In the genomic region with DNA sequence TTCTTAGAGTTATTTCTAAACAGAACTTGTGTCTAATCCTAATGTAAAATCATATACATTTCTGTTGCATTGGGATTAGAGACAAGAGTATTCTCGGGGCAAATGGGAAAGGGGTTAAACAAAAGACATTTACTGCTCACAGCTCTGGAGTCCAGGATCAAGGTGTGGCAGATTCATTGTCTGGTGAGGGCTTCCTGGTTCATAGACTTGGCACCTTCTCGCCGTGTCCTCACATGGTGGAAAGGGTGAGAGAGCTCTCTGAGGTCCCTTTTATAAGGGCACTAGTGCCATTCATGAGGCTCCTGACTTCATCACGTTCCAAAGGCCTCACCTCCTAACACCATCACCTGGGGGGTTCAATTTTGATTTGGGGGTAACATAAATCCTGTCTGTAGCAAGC, we compare ENCODE assay signal across 23 cellular contexts.
"Had no signal": no experiment of that assay in that cellular context is flagged by ENCODE, and none has a peak within 500 bp of the region (broad histone marks: within the 10 kb centered on the region; RNA-seq: fewer than 3 reads in every experiment).

No MANE protein-coding gene starts in this region.

- H3K27me3 ChIP-seq: esophagus squamous epithelium had no signal

- H3K79me2 ChIP-seq: hepatocyte had no signal

- H3K4me2 ChIP-seq: hepatocyte had no signal

- H2AFZ ChIP-seq: hepatocyte had no signal

- H3K27ac ChIP-seq: colonic mucosa, epithelial cell of prostate, esophagus squamous epithelium, gastrocnemius medialis, heart left ventricle, hepatocyte, left lung, lower lobe of right lung had no signal

- H3K9me3 ChIP-seq: colonic mucosa, esophagus squamous epithelium, gastrocnemius medialis, heart left ventricle, left lung, lower lobe of right lung had no signal

- DNase-seq: colonic mucosa; cortex of kidney; effector CD8-positive, alpha-beta T cell; effector memory CD8-positive, alpha-beta T cell; endodermal cell; erythroblast; esophagus squamous epithelium; foreskin fibroblast; foreskin melanocyte; gastrocnemius medialis; heart left ventricle; hypothalamus; immature natural killer cell; islet precursor cell; kidney; kidney glomerular epithelial cell; left lung; left ventricle myocardium superior; lower lobe of right lung; mesenchymal stem cell had no signal

- ATAC-seq: effector memory CD8-positive, alpha-beta T cell; esophagus mucosa; gastrocnemius medialis; heart left ventricle; left lung; left ventricle myocardium superior; lower lobe of right lung had no signal

- H3K36me3 ChIP-seq: colonic mucosa, esophagus squamous epithelium, gastrocnemius medialis, heart left ventricle, left lung, lower lobe of right lung had no signal

- H3K4me3 ChIP-seq: colonic mucosa, esophagus squamous epithelium, gastrocnemius medialis, heart left ventricle, hepatocyte, left lung, lower lobe of right lung had no signal

- H3K4me1 ChIP-seq: colonic mucosa, gastrocnemius medialis, heart left ventricle, left lung, lower lobe of right lung had no signal
